28 cellular contexts compared by ENCODE assay signal in the genomic region with DNA sequence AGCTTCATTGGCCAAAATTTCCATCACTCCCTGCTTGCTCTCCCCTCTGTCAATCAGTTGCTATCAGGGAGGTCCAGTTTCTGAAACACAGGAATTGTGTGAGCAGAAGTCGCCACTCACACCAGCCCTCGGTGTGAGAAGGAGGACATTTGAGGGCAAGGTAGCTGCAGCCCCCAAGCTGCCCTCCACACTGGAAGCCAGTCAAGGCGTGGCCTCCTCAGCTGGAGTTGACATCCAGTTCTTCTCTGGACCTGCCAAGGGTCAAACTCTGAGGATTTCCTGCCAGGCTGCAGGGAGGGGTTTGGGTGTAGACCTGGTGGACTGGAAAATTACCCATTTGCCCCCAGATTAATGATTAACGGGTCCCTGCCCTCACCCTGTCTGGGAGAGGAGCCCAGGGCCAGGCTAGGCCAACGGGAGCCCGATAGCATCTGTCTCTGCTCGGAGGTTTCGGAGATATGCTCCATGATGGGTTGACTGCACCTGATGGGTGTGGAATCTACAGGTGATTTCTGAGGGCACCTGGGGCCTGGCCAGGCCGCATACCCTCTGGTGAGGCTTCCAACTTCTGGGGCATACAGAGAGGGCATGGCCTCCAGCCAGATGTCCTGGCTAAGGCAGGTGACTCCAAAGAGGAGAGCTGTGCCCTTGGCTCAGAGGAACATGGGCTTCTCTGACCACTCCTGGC. TPM values are rescaled to one million over a fixed set of nuclear protein-coding genes. Genes with fewer than 3 reads are reported as not detected.
DNase-seq lines count a peak whose midpoint lies in the region; ATAC-seq, FAIRE-seq and TF ChIP-seq lines count a peak whose summit lies in the region.
"Had no signal": no experiment of that assay in that cellular context is flagged by ENCODE, and none has a peak within 500 bp of the region (broad histone marks: within the 10 kb centered on the region; RNA-seq: fewer than 3 reads in every experiment).

No MANE protein-coding gene starts in this region.

- TF ChIP-seq POLR2A in Peyer's patch (IDR thresholded peaks at IDR 0.05), result peak in 1 of 2 donors; percentile 8

- peak; percentile 91 to 94 (median 93) for ATAC-seq in pancreas
- ATAC-seq: activated CD8-positive, alpha-beta memory T cell treated with anti-CD3 and anti-CD28 coated beads, Interleukin-2, amount 10 ng/mL, durations not matched to agents 7 days and 5 days; CD8-positive, alpha-beta T cell; foreskin keratinocyte; GM12878; stimulated activated naive CD8-positive, alpha-beta T cell treated with anti-CD3 and anti-CD28 coated beads, Interleukin-15, amount 100 ng/mL, for 72 hours had no signal

- in situ Hi-C loops in Caki2 (cut with HindIII; ENCODE audit: low pct_unique_long_range_greater_than_20kb, low sequenced_read_pairs) (no loop called here), GM23248 (cut with MboI) (no loop called here)

- no peak for TF ChIP-seq CTCF in Peyer's patch (IDR thresholded peaks at IDR 0.05)
- TF ChIP-seq CTCF in pancreas (IDR thresholded peaks at IDR 0.05), result no peak

- H3K79me2 ChIP-seq in GM23248 (ENCODE audit: insufficient read depth), result no peaks in the 10 kb centered on the region

- H3K4me2 ChIP-seq in GM23248 (ENCODE audit: unreplicated experiment), result no peak overlapping the region

- no peaks in the 10 kb centered on the region for H3K9me2 ChIP-seq in GM23248 (ENCODE audit: insufficient read depth)

- H4K20me1 ChIP-seq in GM23248 (ENCODE audit: insufficient read depth), result no peaks in the 10 kb centered on the region

- H3K4me1 ChIP-seq in Peyer's patch (peaks cover 0 to 18% (median 0%) of the 10 kb centered on the region in 4 donors), pancreas (peaks cover 0 to 9% (median 0%) of the 10 kb centered on the region in 3 donors), GM23248 (ENCODE audit: insufficient read depth) (peaks cover 6% of the 10 kb centered on the region; the same call in 1 of the 2 replicates)
- H3K4me1 ChIP-seq: esophagus squamous epithelium, foreskin keratinocyte, right atrium auricular region had no signal

- no peaks in the 10 kb centered on the region for H3F3A ChIP-seq in GM23248 (ENCODE audit: insufficient read depth)

- H3K4me3 ChIP-seq in Peyer's patch (no peak overlapping the region), pancreas (no peak overlapping the region), GM23248 (no peak overlapping the region)
- H3K4me3 ChIP-seq: dorsolateral prefrontal cortex, esophagus squamous epithelium, GM12878, right atrium auricular region had no signal

- H3K36me3 ChIP-seq in Peyer's patch (no peaks in the 10 kb centered on the region), pancreas (no peaks in the 10 kb centered on the region), GM23248 (ENCODE audit: low read depth) (no peaks in the 10 kb centered on the region)
- H3K36me3 ChIP-seq: BE2C, esophagus squamous epithelium, right atrium auricular region had no signal

- 8 to 20% methylated on average over 9 of the region's 9 CpGs for WGBS in pancreas, 2 donors
- 62 to 70% methylated on average over 7 to 9 of the region's 9 CpGs for WGBS in GM23248 (ENCODE audit: low coverage in 1 of 2, low lambda C conversion rate in 2 of 2, missing lambda C conversion rate in 2 of 2), 2 experiments

- H3K27ac ChIP-seq in Peyer's patch (peak overlapping the region in 2 of 4 donors; percentile 45 to 84), pancreas (peak overlapping the region in 3 of 4 donors; percentile 22 to 66 (median 31)), GM23248 (no peak overlapping the region)
- H3K27ac ChIP-seq: dorsolateral prefrontal cortex, esophagus squamous epithelium, foreskin keratinocyte, right atrium auricular region had no signal

- DNase-seq in Caki2 (ENCODE audit: low read depth) (peak; percentile 9), Peyer's patch (peak in 2 of 3 donors; percentile 73 to 79), kidney tubule cell (ENCODE audit: low spot score) (peak; percentile 25), pancreas (peak; percentile 63 to 88 (median 78)), SKM-1 (lab: John Stamatoyannopoulos, UW; ENCODE audit: unreplicated experiment) (no peak), NCI-H1105 treated with DMSO at 0.1 percent for 48 hours (lab: John Stamatoyannopoulos, UW) (no peak), GM23248 (no peak), NCI-H1092 treated with DMSO at 0.1 percent for 48 hours (lab: John Stamatoyannopoulos, UW) (no peak)
- DNase-seq: ACHN; activated CD4-positive, CD25-positive, alpha-beta regulatory T cell; activated CD8-positive, alpha-beta memory T cell treated with anti-CD3 and anti-CD28 coated beads, Interleukin-2, amount 10 ng/mL, durations not matched to agents 7 days and 5 days; activated naive CD4-positive, alpha-beta T cell treated with Interleukin-2 at 50 U/mL for 16 hours; BE2C; CD8-positive, alpha-beta T cell; dorsolateral prefrontal cortex; esophagus squamous epithelium; foreskin keratinocyte; NCI-H1694 treated with DMSO at 0.1 percent for 48 hours; NCI-H446; NCI-H82; stimulated activated CD8-positive, alpha-beta memory T cell treated with anti-CD3 and anti-CD28 coated beads, Interleukin-4, amount 100 ng/mL, for 48 hours; stimulated activated naive CD8-positive, alpha-beta T cell treated with anti-CD3 and anti-CD28 coated beads, Interleukin-15, amount 100 ng/mL, for 72 hours had no signal

- no peaks in the 10 kb centered on the region for H3K27me3 ChIP-seq in Peyer's patch
- no peaks in the 10 kb centered on the region for H3K27me3 ChIP-seq in pancreas
- H3K27me3 ChIP-seq in GM23248 (replicated peaks; ENCODE audit: insufficient read depth), result no peaks in the 10 kb centered on the region; the same call in 1 of the 2 replicates
- H3K27me3 ChIP-seq: BE2C, right atrium auricular region had no signal

- H2AFZ ChIP-seq in GM23248, result no peak overlapping the region

- FAIRE-seq in pancreas (lab: Jason Lieb, UNC), result no peak
- FAIRE-seq: endometrium, GM12878 had no signal

- no peak overlapping the region for H3K9ac ChIP-seq in GM23248

- H3K9me3 ChIP-seq in Peyer's patch, result no peaks in the 10 kb centered on the region
- no peaks in the 10 kb centered on the region for H3K9me3 ChIP-seq in pancreas
- H3K9me3 ChIP-seq in GM23248 (ENCODE audit: low read depth), result no peaks in the 10 kb centered on the region
- H3K9me3 ChIP-seq: BE2C, esophagus squamous epithelium, right atrium auricular region had no signal

- intact Hi-C loops in pancreas (cut with DNase I), result no loop called here

RNA-seq across cellular contexts. Expression of a gene that starts 18.9 kb away (rescaled TPM):
- not detected in 2 replicates for total RNA-seq in Caki2 (2014; rRNA removed; shearing (Covaris generic); ENCODE audit: low replicate concordance)
- total RNA-seq in Peyer's patch (under 1 TPM in 1 of 4 donors, not detected in 3; 0.67 TPM), pancreas (under 1 TPM in 5 of 6 donors, not detected in 1; 0.12 to 0.32 (median 0.28) TPM)
- polyA plus RNA-seq in pancreas (not detected), GM23248 (2016; fragmentation: Nextera tagmentation; extraction: Ambion mirVana) (not detected in 2 replicates)
- not detected in 2 replicates for total RNA-seq in GM23248 (2014; rRNA removed; shearing (Covaris generic))
- total RNA-seq: activated CD8-positive, alpha-beta memory T cell treated with anti-CD3 and anti-CD28 coated beads, Interleukin-2, amount 10 ng/mL, durations not matched to agents 7 days and 5 days; CD8-positive, alpha-beta T cell; foreskin keratinocyte; GM12878; H4; LHCN-M2; T-helper 1 cell treated with Interleukin-12 subunit alpha and Interleukin-12 subunit beta and Interleukin-4 antibody, amounts not matched to agents 30 ng/mL and 1 ng/mL, for 36 hours had no signal
- polyA plus RNA-seq: foreskin keratinocyte, GM12878 had no signal

RNA-seq across cellular contexts. Expression of a gene that starts 51.8 kb away (rescaled TPM):
- 4.0 and 4.5 TPM in 2 replicates for total RNA-seq in Caki2 (2014; rRNA removed; shearing (Covaris generic); ENCODE audit: low replicate concordance)
- total RNA-seq in Peyer's patch (10 to 100 TPM in 1 of 4 donors, 1 to 10 TPM in 2, under 1 TPM in 1; 0.83 to 10.1 (median 6.5) TPM), pancreas (under 1 TPM; 0.24 to 0.72 (median 0.38) TPM)
- polyA plus RNA-seq in pancreas (under 1 TPM; 0.31 to 0.42 TPM), GM23248 (2016; fragmentation: Nextera tagmentation; extraction: Ambion mirVana) (1.7 and 2.1 TPM in 2 replicates)
- 1.5 and 3.0 TPM in 2 replicates for total RNA-seq in GM23248 (2014; rRNA removed; shearing (Covaris generic))
- total RNA-seq: activated CD8-positive, alpha-beta memory T cell treated with anti-CD3 and anti-CD28 coated beads, Interleukin-2, amount 10 ng/mL, durations not matched to agents 7 days and 5 days; CD8-positive, alpha-beta T cell; GM12878; T-helper 1 cell treated with Interleukin-12 subunit alpha and Interleukin-12 subunit beta and Interleukin-4 antibody, amounts not matched to agents 30 ng/mL and 1 ng/mL, for 36 hours had no signal

RNA-seq across cellular contexts. Expression of a gene that starts 52.7 kb away (rescaled TPM):
- total RNA-seq in Caki2 (2014; rRNA removed; shearing (Covaris generic); ENCODE audit: low replicate concordance), result 43.2 and 48.2 TPM in 2 replicates
- 100 to 1,000 TPM in 3 of 4 donors, 10 to 100 TPM in 1; 77.6 to 148 (median 121) TPM for total RNA-seq in Peyer's patch
- total RNA-seq in pancreas, result 10 to 100 TPM; 26.5 to 33.2 (median 29.3) TPM
- 10 to 100 TPM; 14.3 to 20.1 TPM for polyA plus RNA-seq in pancreas
- total RNA-seq in GM23248 (2014; rRNA removed; shearing (Covaris generic)), result 47.9 and 48.1 TPM in 2 replicates
- 61.4 and 67.1 TPM in 2 replicates for polyA plus RNA-seq in GM23248 (2016; fragmentation: Nextera tagmentation; extraction: Ambion mirVana)

Comparison
In these comparisons a context has a peak if more than half of its experiments do, and no peak if none do; other contexts are left out.
1. DNase-seq: peak in Caki2 (single experiment), Peyer's patch (2 of 3), kidney tubule cell (single experiment) and pancreas (6 of 6); none in SKM-1 (single experiment), NCI-H1105 treated with DMSO at 0.1 percent for 48 hours (single experiment), GM23248 (single experiment) and NCI-H1092 treated with DMSO at 0.1 percent for 48 hours (single experiment).